Comparison of ENCODE assay signal across 22 cellular contexts in genomic region chr12:70418101-70418500, GRCh38. TPM values are rescaled to one million over a fixed set of nuclear protein-coding genes. Genes with fewer than 3 reads are reported as not detected.
DNase-seq lines count a peak whose midpoint lies in the region; ATAC-seq, FAIRE-seq and TF ChIP-seq lines count a peak whose summit lies in the region.
"Had no signal": no experiment of that assay in that cellular context is flagged by ENCODE, and none has a peak within 500 bp of the region (broad histone marks: within the 10 kb centered on the region; RNA-seq: fewer than 3 reads in every experiment).

No MANE protein-coding gene starts in this region.

- TF ChIP-seq CTCF in astrocyte (IDR thresholded peaks at IDR 0.05; ENCODE audit: insufficient read depth, low read depth, low read length) = no peak

- H4K20me1 ChIP-seq in astrocyte (ENCODE audit: insufficient read depth, low read length) = no peaks in the 10 kb centered on the region
- H4K20me1 ChIP-seq: BLaER1 treated with 17β-estradiol and CSF1 and Interleukin-3, amounts not matched to agents 10 nM and 100 nM had no signal

- H3K4me2 ChIP-seq in astrocyte (ENCODE audit: low read length) = no peak overlapping the region
- H3K4me2 ChIP-seq: BLaER1 treated with 17β-estradiol and CSF1 and Interleukin-3, amounts not matched to agents 10 nM and 100 nM had no signal

- ATAC-seq in HG03571 (IDR thresholded peaks at IDR 0.05; ENCODE audit: unreplicated experiment) = no peak
- ATAC-seq: activated naive CD8-positive, alpha-beta T cell treated with anti-CD3 and anti-CD28 coated beads, Interleukin-2, amount 50 U/mL, for 24 hours; HCT116; Right ventricle myocardium inferior had no signal

- H3K9me3 ChIP-seq in astrocyte (ENCODE audit: insufficient read depth, low read depth, low read length) = no peaks in the 10 kb centered on the region
- H3K9me3 ChIP-seq: neutrophil, uterus had no signal

- H3K27me3 Mint-ChIP-seq in T-helper 2 cell treated with Interferon-gamma antibody and Interleukin-4, amounts not matched to agents 5 μg/mL and 100 μg/mL, for 36 hours (ENCODE audit: low read depth) = no peaks in the 10 kb centered on the region
- no peaks in the 10 kb centered on the region for H3K27me3 Mint-ChIP-seq in astrocyte (ENCODE audit: low read depth, unreplicated experiment)
- H3K27me3 Mint-ChIP-seq: activated naive CD8-positive, alpha-beta T cell treated with anti-CD3 and anti-CD28 coated beads, Interleukin-2, amount 50 U/mL, for 24 hours had no signal

- no peak overlapping the region for H3K9ac ChIP-seq in astrocyte (ENCODE audit: low read length)
- H3K9ac ChIP-seq: BLaER1 treated with 17β-estradiol and CSF1 and Interleukin-3, amounts not matched to agents 10 nM and 100 nM had no signal

- H3K79me2 ChIP-seq in astrocyte (ENCODE audit: insufficient read depth, low read length) = no peaks in the 10 kb centered on the region

- no peaks in the 10 kb centered on the region for H3K36me3 Mint-ChIP-seq in T-helper 2 cell treated with Interferon-gamma antibody and Interleukin-4, amounts not matched to agents 5 μg/mL and 100 μg/mL, for 36 hours (ENCODE audit: low read depth)
- peaks cover 3% of the 10 kb centered on the region for H3K36me3 Mint-ChIP-seq in astrocyte (ENCODE audit: low read depth, unreplicated experiment)

- DNase-seq in T-helper 2 cell treated with Interferon-gamma antibody and Interleukin-4, amounts not matched to agents 5 μg/mL and 100 μg/mL, for 36 hours (ENCODE audit: low spot score) = peak; percentile 43
- DNase-seq in T-helper 2 cell (no peak), ELR (ENCODE audit: low read depth) (peak; percentile 5), astrocyte (ENCODE audit: low read depth) (peak; percentile 34), middle frontal gyrus (ENCODE audit: extremely low spot score, low spot score) (peak; percentile 27), activated gamma-delta T cell (lab: John Stamatoyannopoulos, UW) (no peak), NCI-H146 treated with DMSO at 0.1 percent for 48 hours (lab: John Stamatoyannopoulos, UW; ENCODE audit: unreplicated experiment) (no peak)
- DNase-seq: activated naive CD8-positive, alpha-beta T cell treated with anti-CD3 and anti-CD28 coated beads, Interleukin-2, amount 50 U/mL, for 24 hours; NCI-H1105 treated with DMSO at 0.1 percent for 48 hours; NCI-H524; SW 1271; uterus had no signal

- H3K9me3 Mint-ChIP-seq in T-helper 2 cell treated with Interferon-gamma antibody and Interleukin-4, amounts not matched to agents 5 μg/mL and 100 μg/mL, for 36 hours = no peaks in the 10 kb centered on the region
- no peaks in the 10 kb centered on the region for H3K9me3 Mint-ChIP-seq in astrocyte (ENCODE audit: unreplicated experiment)
- H3K9me3 Mint-ChIP-seq: activated naive CD8-positive, alpha-beta T cell treated with anti-CD3 and anti-CD28 coated beads, Interleukin-2, amount 50 U/mL, for 24 hours had no signal

- no peak overlapping the region for H3K27ac Mint-ChIP-seq in T-helper 2 cell treated with Interferon-gamma antibody and Interleukin-4, amounts not matched to agents 5 μg/mL and 100 μg/mL, for 36 hours
- no peak overlapping the region for H3K27ac Mint-ChIP-seq in astrocyte (ENCODE audit: unreplicated experiment)
- H3K27ac Mint-ChIP-seq: activated naive CD8-positive, alpha-beta T cell treated with anti-CD3 and anti-CD28 coated beads, Interleukin-2, amount 50 U/mL, for 24 hours had no signal

- peaks cover 10% of the 10 kb centered on the region for H3K4me1 Mint-ChIP-seq in T-helper 2 cell treated with Interferon-gamma antibody and Interleukin-4, amounts not matched to agents 5 μg/mL and 100 μg/mL, for 36 hours (ENCODE audit: low read depth)
- no peaks in the 10 kb centered on the region for H3K4me1 Mint-ChIP-seq in astrocyte (ENCODE audit: low read depth, unreplicated experiment)

- H3K4me3 ChIP-seq in astrocyte (ENCODE audit: insufficient read depth, low read depth, low read length) = no peak overlapping the region
- H3K4me3 ChIP-seq: BLaER1 treated with 17β-estradiol and CSF1 and Interleukin-3, amounts not matched to agents 10 nM and 100 nM; lung; uterus had no signal

- H3K27me3 ChIP-seq in astrocyte (ENCODE audit: insufficient read depth, low read length) = no peaks in the 10 kb centered on the region
- H3K27me3 ChIP-seq: BLaER1 treated with 17β-estradiol and CSF1 and Interleukin-3, amounts not matched to agents 10 nM and 100 nM; neutrophil; uterus had no signal

- no peaks in the 10 kb centered on the region for H3K4me1 ChIP-seq in astrocyte (ENCODE audit: insufficient read depth, low read length)
- H3K4me1 ChIP-seq: uterus had no signal

- no peak overlapping the region for H3K27ac ChIP-seq in astrocyte (ENCODE audit: low read depth, low read length)
- H3K27ac ChIP-seq: 22Rv1; BLaER1 treated with 17β-estradiol and CSF1 and Interleukin-3, amounts not matched to agents 10 nM and 100 nM; neutrophil; uterus had no signal

- FAIRE-seq in astrocyte (lab: Jason Lieb, UNC) = peak; percentile 43
- FAIRE-seq: bronchial epithelial cell, GM18507, islet of Langerhans had no signal

- no peak overlapping the region for H2AFZ ChIP-seq in astrocyte (ENCODE audit: low read depth, low read length)

- no peaks in the 10 kb centered on the region for H3K36me3 ChIP-seq in astrocyte (ENCODE audit: insufficient read depth, low read length)
- H3K36me3 ChIP-seq: BLaER1 treated with 17β-estradiol and CSF1 and Interleukin-3, amounts not matched to agents 10 nM and 100 nM; neutrophil; uterus had no signal

- no peak overlapping the region for H3K4me3 Mint-ChIP-seq in T-helper 2 cell treated with Interferon-gamma antibody and Interleukin-4, amounts not matched to agents 5 μg/mL and 100 μg/mL, for 36 hours
- H3K4me3 Mint-ChIP-seq in astrocyte (ENCODE audit: unreplicated experiment) = no peak overlapping the region
- H3K4me3 Mint-ChIP-seq: activated naive CD8-positive, alpha-beta T cell treated with anti-CD3 and anti-CD28 coated beads, Interleukin-2, amount 50 U/mL, for 24 hours had no signal

RNA-seq across cellular contexts. Expression of gene KCNMB4, which starts 52.0 kb away (rescaled TPM):
- total RNA-seq in astrocyte = 8.3 and 10.5 TPM in 2 replicates

Comparison
In these comparisons a context has a peak if more than half of its experiments do, and no peak if none do; other contexts are left out.
1. DNase-seq: peak in T-helper 2 cell treated with Interferon-gamma antibody and Interleukin-4, amounts not matched to agents 5 μg/mL and 100 μg/mL, for 36 hours (single experiment), ELR (single experiment), astrocyte (single experiment) and middle frontal gyrus (single experiment); none in T-helper 2 cell (0 of 5), activated gamma-delta T cell (single experiment) and NCI-H146 treated with DMSO at 0.1 percent for 48 hours (single experiment).